16 cellular contexts compared by ENCODE assay signal in the genomic region with DNA sequence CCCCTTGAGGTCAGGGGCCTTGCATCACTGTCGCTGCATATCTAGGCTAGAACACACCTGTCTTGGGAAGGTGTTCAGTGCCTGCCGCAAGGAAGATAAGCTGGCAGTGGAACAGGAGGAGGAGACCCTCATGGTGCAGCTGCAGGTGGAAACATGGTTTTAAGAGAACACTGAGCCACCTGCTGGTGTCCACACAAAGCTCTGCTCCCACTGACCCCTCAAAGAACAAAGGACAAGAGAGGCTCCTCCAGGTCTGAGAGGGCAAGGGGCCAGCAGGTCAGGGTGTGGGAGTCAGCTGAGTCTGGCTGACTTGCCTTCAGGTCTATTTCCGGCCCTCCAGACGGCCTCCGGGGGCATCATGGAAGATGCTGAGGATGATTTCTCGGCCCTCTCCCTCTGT.
A peak's percentile ranks its signal among the peaks of the same experiment; 100 is the strongest.
DNase-seq lines count a peak whose midpoint lies in the region; ATAC-seq and TF ChIP-seq lines count a peak whose summit lies in the region.
"Had no signal": no experiment of that assay in that cellular context is flagged by ENCODE, and none has a peak within 500 bp of the region (broad histone marks: within the 10 kb centered on the region; RNA-seq: fewer than 3 reads in every experiment).

No MANE protein-coding gene starts in this region.

- H3K9me2 ChIP-seq in SK-N-SH, result no peaks in the 10 kb centered on the region

- H2AFZ ChIP-seq in SK-N-SH (ENCODE audit: low read depth) (no peak overlapping the region), OCI-LY3 (ENCODE audit: low read depth, low read length) (no peak overlapping the region)
- H2AFZ ChIP-seq: GM23338 had no signal

- H3K4me3 Mint-ChIP-seq in endodermal cell (no peak overlapping the region), progenitor cell of endocrine pancreas (ENCODE audit: low read depth) (no peak overlapping the region)
- no peak overlapping the region for H3K4me3 Mint-ChIP-seq in naive thymus-derived CD8-positive, alpha-beta T cell
- H3K4me3 Mint-ChIP-seq: CD4-positive, alpha-beta T cell; GM23338 had no signal

- H3K79me2 ChIP-seq in SK-N-SH (ENCODE audit: insufficient read depth), result no peaks in the 10 kb centered on the region
- no peaks in the 10 kb centered on the region for H3K79me2 ChIP-seq in OCI-LY3 (ENCODE audit: low read length)

- H3K27me3 Mint-ChIP-seq in endodermal cell (ENCODE audit: insufficient read depth), result peaks cover 9% of the 10 kb centered on the region
- H3K27me3 Mint-ChIP-seq in progenitor cell of endocrine pancreas, result peaks cover 7% of the 10 kb centered on the region
- no peaks in the 10 kb centered on the region for H3K27me3 Mint-ChIP-seq in naive thymus-derived CD8-positive, alpha-beta T cell
- H3K27me3 Mint-ChIP-seq: CD4-positive, alpha-beta T cell had no signal

- no peaks in the 10 kb centered on the region; the same call in 1 of the 2 replicates for H3K27me3 ChIP-seq in SK-N-SH (ENCODE audit: insufficient read depth)
- H3K27me3 ChIP-seq in OCI-LY3 (ENCODE audit: low read depth, low read length), result no peaks in the 10 kb centered on the region
- H3K27me3 ChIP-seq in endodermal cell (ENCODE audit: control insufficient read depth, insufficient read depth, low read length, poor library complexity, severe bottlenecking), result no peaks in the 10 kb centered on the region

- H4K20me1 ChIP-seq in SK-N-SH (ENCODE audit: insufficient read depth), result no peaks in the 10 kb centered on the region
- H4K20me1 ChIP-seq in OCI-LY3 (ENCODE audit: insufficient read depth, low read length), result no peaks in the 10 kb centered on the region

- H3K36me3 Mint-ChIP-seq in endodermal cell (ENCODE audit: low read depth) (no peaks in the 10 kb centered on the region), progenitor cell of endocrine pancreas (ENCODE audit: insufficient read depth) (no peaks in the 10 kb centered on the region)
- H3K36me3 Mint-ChIP-seq in naive thymus-derived CD8-positive, alpha-beta T cell, result peaks cover 0 to 2% (median 0%) of the 10 kb centered on the region in 3 donors

- H3K9ac ChIP-seq in SK-N-SH, result no peak overlapping the region
- no peak overlapping the region for H3K9ac ChIP-seq in OCI-LY3 (ENCODE audit: low read length)
- H3K9ac ChIP-seq in endodermal cell (ENCODE audit: extremely low read depth, low read length, poor library complexity, severe bottlenecking), result no peak overlapping the region

- CTCF ChIA-PET in SK-N-SH (lab: Yijun Ruan, JAX), result interaction anchor here (0.6 to 4.7 kb wide), 6 partner anchors 11 to 53 kb away, joined by 3 to 22 read pairs (median 3); no protein-coding TSS in a partner anchor

- no peak for DNase-seq in SK-N-SH
- DNase-seq in endodermal cell, result no peak
- DNase-seq in progenitor cell of endocrine pancreas (ENCODE audit: low spot score, unreplicated experiment), result no peak
- no peak for DNase-seq in naive thymus-derived CD8-positive, alpha-beta T cell
- DNase-seq in NCI-H82 treated with DMSO at 0.1 percent for 48 hours (lab: John Stamatoyannopoulos, UW; ENCODE audit: unreplicated experiment), result no peak
- no peak for DNase-seq in NCI-H1417 (lab: John Stamatoyannopoulos, UW)
- DNase-seq: 8988T; ACHN; C1 segment of cervical spinal cord; CD4-positive, alpha-beta T cell; DMS79; H7 had no signal

- POLR2A ChIA-PET in SK-N-SH (lab: Yijun Ruan, JAX), result no interaction called here
- POLR2A ChIA-PET in naive thymus-derived CD8-positive, alpha-beta T cell (lab: Charles Lee), result no interaction called here

- H3K4me3 ChIP-seq in SK-N-SH (ENCODE audit: low read depth in 2 of 2, low read length in 1 of 2) (no peak overlapping the region), OCI-LY3 (ENCODE audit: low read length) (no peak overlapping the region), endodermal cell (ENCODE audit: low read length) (no peak overlapping the region)
- H3K4me3 ChIP-seq: GM12878, GM23338 had no signal

- H3K4me1 ChIP-seq in SK-N-SH (ENCODE audit: control insufficient read depth in 1 of 2, insufficient read depth in 2 of 2, low read depth in 1 of 2, low read length in 1 of 2), result peaks cover 0 to 10% of the 10 kb centered on the region in 2 experiments; a peak in 1 of 4 replicates
- peaks cover 13% of the 10 kb centered on the region for H3K4me1 ChIP-seq in OCI-LY3 (ENCODE audit: low read length)
- H3K4me1 ChIP-seq in endodermal cell (ENCODE audit: control insufficient read depth, insufficient read depth, low read length), result peaks cover 15% of the 10 kb centered on the region

- H3K4me2 ChIP-seq in SK-N-SH (no peak overlapping the region), OCI-LY3 (ENCODE audit: low read length) (no peak overlapping the region)
- H3K4me2 ChIP-seq: GM23338 had no signal

- no peak for ATAC-seq in SK-N-SH treated with all-trans-retinoic acid at 6 μM for 48 hours
- ATAC-seq in naive thymus-derived CD8-positive, alpha-beta T cell, result no peak
- ATAC-seq: GM12878, GM23338 had no signal

- TF ChIP-seq RAD21 in SK-N-SH (IDR thresholded peaks at IDR 0.05; ENCODE audit: low read length), result 0 out of 2 replicates have a peak, but pooled peaks have one; percentile 3

- no peaks in the 10 kb centered on the region for H3F3A ChIP-seq in SK-N-SH (replicated peaks; ENCODE audit: insufficient read depth)

- no peak overlapping the region for H3K27ac ChIP-seq in SK-N-SH (ENCODE audit: low read depth in 2 of 2, low read length in 1 of 2)
- H3K27ac ChIP-seq in OCI-LY3 (ENCODE audit: low read length), result no peak overlapping the region
- no peak overlapping the region for H3K27ac ChIP-seq in endodermal cell (ENCODE audit: low read depth, low read length)

- H3K36me3 ChIP-seq in SK-N-SH (replicated peaks in 1 of 2; ENCODE audit: control insufficient read depth in 1 of 2, insufficient read depth in 2 of 2, low read length in 1 of 2), result no peaks in the 10 kb centered on the region
- H3K36me3 ChIP-seq in OCI-LY3 (replicated peaks; ENCODE audit: low read depth, low read length), result no peaks in the 10 kb centered on the region
- no peaks in the 10 kb centered on the region for H3K36me3 ChIP-seq in endodermal cell (ENCODE audit: control insufficient read depth, insufficient read depth, low read length)

- WGBS in SK-N-SH (ENCODE audit: low lambda C conversion rate), result 97% methylated on average over 5 of the region's 6 CpGs
- 90 to 95% methylated on average over 6 of the region's 6 CpGs for WGBS in endodermal cell (ENCODE audit: insufficient coverage in 1 of 2, insufficient read length in 1 of 2), 2 experiments

- TF ChIP-seq CTCF in SK-N-SH (IDR thresholded peaks at IDR 0.05) (no peak), OCI-LY3 (IDR thresholded peaks at IDR 0.05; ENCODE audit: low read depth, low read length) (peak; percentile 6; the same call in 1 of the 2 replicates), endodermal cell (conservative IDR thresholded peaks at IDR 0.05) (peak; percentile 51), progenitor cell of endocrine pancreas (IDR thresholded peaks at IDR 0.05; ENCODE audit: unreplicated experiment) (peak; percentile 8)

- H3K9me3 Mint-ChIP-seq in endodermal cell (no peaks in the 10 kb centered on the region), progenitor cell of endocrine pancreas (ENCODE audit: low read depth) (no peaks in the 10 kb centered on the region)
- no peaks in the 10 kb centered on the region for H3K9me3 Mint-ChIP-seq in naive thymus-derived CD8-positive, alpha-beta T cell
- H3K9me3 Mint-ChIP-seq: CD4-positive, alpha-beta T cell; GM23338 had no signal

- no peak for TF ChIP-seq EP300 in SK-N-SH (IDR thresholded peaks at IDR 0.05; ENCODE audit: borderline replicate concordance in 1 of 2, low read depth in 1 of 2, low read length in 1 of 2)

- H3K9me3 ChIP-seq in SK-N-SH, result no peaks in the 10 kb centered on the region
- H3K9me3 ChIP-seq in OCI-LY3 (ENCODE audit: insufficient read depth, low read length), result no peaks in the 10 kb centered on the region
- H3K9me3 ChIP-seq in endodermal cell (ENCODE audit: control insufficient read depth, low read length), result no peaks in the 10 kb centered on the region

- H3K4me1 Mint-ChIP-seq in endodermal cell, result peaks cover 35% of the 10 kb centered on the region
- peaks cover 11% of the 10 kb centered on the region for H3K4me1 Mint-ChIP-seq in progenitor cell of endocrine pancreas (ENCODE audit: low read depth)
- peaks cover 0 to 2% (median 0%) of the 10 kb centered on the region in 4 donors for H3K4me1 Mint-ChIP-seq in naive thymus-derived CD8-positive, alpha-beta T cell

- H3K27ac Mint-ChIP-seq in endodermal cell, result no peak overlapping the region
- no peak overlapping the region for H3K27ac Mint-ChIP-seq in progenitor cell of endocrine pancreas
- H3K27ac Mint-ChIP-seq in naive thymus-derived CD8-positive, alpha-beta T cell, result no peak overlapping the region
- H3K27ac Mint-ChIP-seq: CD4-positive, alpha-beta T cell; GM23338 had no signal

TF ChIP-seq in SK-N-SH, 30 proteins besides CTCF, POLR2A, EP300 and RAD21 (continues in another document):
- TF ChIP-seq, protein P1, sequence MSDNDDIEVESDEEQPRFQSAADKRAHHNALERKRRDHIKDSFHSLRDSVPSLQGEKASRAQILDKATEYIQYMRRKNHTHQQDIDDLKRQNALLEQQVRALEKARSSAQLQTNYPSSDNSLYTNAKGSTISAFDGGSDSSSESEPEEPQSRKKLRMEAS (IDR thresholded peaks at IDR 0.05; ENCODE audit: low read depth), result no peak
- no peak for TF ChIP-seq TAF1 (IDR thresholded peaks at IDR 0.05; ENCODE audit: borderline replicate concordance, low read depth, low read length)
- no peak for TF ChIP-seq JUND (IDR thresholded peaks at IDR 0.05)
- TF ChIP-seq SIN3A (IDR thresholded peaks at IDR 0.05; ENCODE audit: borderline replicate concordance, low read depth, low read length), result no peak

TF ChIP-seq in SK-N-SH treated with all-trans-retinoic acid at 6 μM for 48 hours, 23 proteins besides CTCF, POLR2A, EP300 and RAD21:
- TF ChIP-seq OSR1 (CRISPR knock-in tag; IDR thresholded peaks at IDR 0.05), result no peak
- no peak for TF ChIP-seq RARB (CRISPR knock-in tag; IDR thresholded peaks at IDR 0.05)
- TF ChIP-seq ARNTL (CRISPR knock-in tag; IDR thresholded peaks at IDR 0.05; ENCODE audit: borderline replicate concordance, low read depth), result no peak
- no peak for TF ChIP-seq TOX (CRISPR knock-in tag; IDR thresholded peaks at IDR 0.05; ENCODE audit: borderline replicate concordance)
- no peak for TF ChIP-seq ZFP3 (CRISPR knock-in tag; IDR thresholded peaks at IDR 0.05)
- TF ChIP-seq CSDC2 (CRISPR knock-in tag; IDR thresholded peaks at IDR 0.05), result no peak
